Comparison of ENCODE assay signal across 6 cellular contexts in genomic region chrX:73337366-73337765, GRCh38.
"Had no signal": no experiment of that assay in that cellular context is flagged by ENCODE, and none has a peak within 500 bp of the region (broad histone marks: within the 10 kb centered on the region; RNA-seq: fewer than 3 reads in every experiment).

No MANE protein-coding gene starts in this region.

- H2AFZ ChIP-seq: GM23248 had no signal

- H3K27ac ChIP-seq: GM23248 had no signal

- H3K9ac ChIP-seq: GM23248 had no signal

- DNase-seq: GM23248, GOT3, H9, HCEC 1CT, IMR-90 had no signal

- ATAC-seq: K562 had no signal

- H3K4me3 ChIP-seq: GM23248, K562 had no signal
